In genomic region chr14:85789506-85789905, GRCh38 we compare ENCODE assay signal across 11 cellular contexts.
DNase-seq lines count a peak whose midpoint lies in the region; ATAC-seq and TF ChIP-seq lines count a peak whose summit lies in the region.
"Had no signal": no experiment of that assay in that cellular context is flagged by ENCODE, and none has a peak within 500 bp of the region (broad histone marks: within the 10 kb centered on the region; RNA-seq: fewer than 3 reads in every experiment).

No MANE protein-coding gene starts in this region.

- no peak for TF ChIP-seq CTCF in natural killer cell (IDR thresholded peaks at IDR 0.05)

- intact Hi-C loops in natural killer cell (cut with micrococcal nuclease): no loop called here

- H4K20me1 ChIP-seq in BLaER1: no peaks in the 10 kb centered on the region
- no peaks in the 10 kb centered on the region for H4K20me1 ChIP-seq in BLaER1 treated with 17β-estradiol and CSF1 and Interleukin-3, amounts not matched to agents 10 nM and 100 nM

- no peak overlapping the region for H3K4me3 Mint-ChIP-seq in T-helper 2 cell treated with Interferon-gamma antibody and Interleukin-4, amounts not matched to agents 5 μg/mL and 100 μg/mL, for 36 hours
- peak overlapping the region; percentile 29 for H3K4me3 Mint-ChIP-seq in natural killer cell
- H3K4me3 Mint-ChIP-seq: CD4-positive, CD25-positive, alpha-beta regulatory T cell had no signal

- H3K27me3 ChIP-seq in BLaER1: no peaks in the 10 kb centered on the region
- no peaks in the 10 kb centered on the region for H3K27me3 ChIP-seq in BLaER1 treated with 17β-estradiol and CSF1 and Interleukin-3, amounts not matched to agents 10 nM and 100 nM
- H3K27me3 ChIP-seq: BE2C had no signal

- no peaks in the 10 kb centered on the region for H3K9me3 ChIP-seq in BLaER1
- no peaks in the 10 kb centered on the region for H3K9me3 ChIP-seq in BLaER1 treated with 17β-estradiol and CSF1 and Interleukin-3, amounts not matched to agents 10 nM and 100 nM (replicated peaks in 1 of 11)
- H3K9me3 ChIP-seq: A549, BE2C had no signal

- peaks cover 5% of the 10 kb centered on the region for H3K4me1 Mint-ChIP-seq in T-helper 2 cell treated with Interferon-gamma antibody and Interleukin-4, amounts not matched to agents 5 μg/mL and 100 μg/mL, for 36 hours (ENCODE audit: low read depth)
- peaks cover 26 to 30% of the 10 kb centered on the region in 2 donors for H3K4me1 Mint-ChIP-seq in natural killer cell
- H3K4me1 Mint-ChIP-seq: CD4-positive, CD25-positive, alpha-beta regulatory T cell had no signal

- no peaks in the 10 kb centered on the region for H3K27me3 Mint-ChIP-seq in T-helper 2 cell treated with Interferon-gamma antibody and Interleukin-4, amounts not matched to agents 5 μg/mL and 100 μg/mL, for 36 hours (ENCODE audit: low read depth)
- H3K27me3 Mint-ChIP-seq in natural killer cell (ENCODE audit: low read depth in 2 of 2): no peaks in the 10 kb centered on the region
- H3K27me3 Mint-ChIP-seq: CD4-positive, CD25-positive, alpha-beta regulatory T cell had no signal

- no peaks in the 10 kb centered on the region for H3K36me3 Mint-ChIP-seq in T-helper 2 cell treated with Interferon-gamma antibody and Interleukin-4, amounts not matched to agents 5 μg/mL and 100 μg/mL, for 36 hours (ENCODE audit: low read depth)
- no peaks in the 10 kb centered on the region for H3K36me3 Mint-ChIP-seq in natural killer cell
- H3K36me3 Mint-ChIP-seq: CD4-positive, CD25-positive, alpha-beta regulatory T cell had no signal

- DNase-seq in T-helper 2 cell treated with Interferon-gamma antibody and Interleukin-4, amounts not matched to agents 5 μg/mL and 100 μg/mL, for 36 hours (ENCODE audit: low spot score): no peak
- DNase-seq in natural killer cell (no peak), CD1c-positive myeloid dendritic cell (ENCODE audit: extremely low spot score) (no peak)
- no peak for DNase-seq in activated CD8-positive, alpha-beta memory T cell treated with anti-CD3 and anti-CD28 coated beads, Interleukin-2, amount 50 U/mL, for 4 hours
- DNase-seq: BE2C; CD4-positive, CD25-positive, alpha-beta regulatory T cell; DMS53; H7 had no signal

- no peaks in the 10 kb centered on the region for H3K9me3 Mint-ChIP-seq in T-helper 2 cell treated with Interferon-gamma antibody and Interleukin-4, amounts not matched to agents 5 μg/mL and 100 μg/mL, for 36 hours
- no peaks in the 10 kb centered on the region for H3K9me3 Mint-ChIP-seq in natural killer cell

- H3K4me1 ChIP-seq in BLaER1: peaks cover 7% of the 10 kb centered on the region; the same call in 1 of the 2 replicates
- peaks cover 0 to 7% (median 0%) of the 10 kb centered on the region in 10 experiments; a peak in 1 of 20 replicates for H3K4me1 ChIP-seq in BLaER1 treated with 17β-estradiol and CSF1 and Interleukin-3, amounts not matched to agents 10 nM and 100 nM
- H3K4me1 ChIP-seq: A549, BE2C had no signal

- H3K27ac ChIP-seq in BLaER1: no peak overlapping the region
- H3K27ac ChIP-seq in BLaER1 treated with 17β-estradiol and CSF1 and Interleukin-3, amounts not matched to agents 10 nM and 100 nM: no peak overlapping the region
- H3K27ac ChIP-seq: A549 had no signal

- ATAC-seq in natural killer cell: no peak
- ATAC-seq: A549 had no signal

- H3K4me3 ChIP-seq in BLaER1: no peak overlapping the region
- no peak overlapping the region for H3K4me3 ChIP-seq in BLaER1 treated with 17β-estradiol and CSF1 and Interleukin-3, amounts not matched to agents 10 nM and 100 nM
- H3K4me3 ChIP-seq: A549 had no signal

- 0 out of 2 replicates have a peak overlapping the region, but pooled peaks have one; percentile 22 for H3K4me2 ChIP-seq in BLaER1
- H3K4me2 ChIP-seq in BLaER1 treated with 17β-estradiol and CSF1 and Interleukin-3, amounts not matched to agents 10 nM and 100 nM: peak overlapping the region in 6 of 11 experiments; percentile 0 to 26 (median 9); a peak in 3 of 22 replicates
- H3K4me2 ChIP-seq: A549 had no signal

- peak overlapping the region; percentile 35 for H3K27ac Mint-ChIP-seq in T-helper 2 cell treated with Interferon-gamma antibody and Interleukin-4, amounts not matched to agents 5 μg/mL and 100 μg/mL, for 36 hours
- H3K27ac Mint-ChIP-seq in natural killer cell: peak overlapping the region; percentile 6 to 63
- H3K27ac Mint-ChIP-seq: CD4-positive, CD25-positive, alpha-beta regulatory T cell had no signal

- no peaks in the 10 kb centered on the region for H3K36me3 ChIP-seq in BLaER1
- no peaks in the 10 kb centered on the region for H3K36me3 ChIP-seq in BLaER1 treated with 17β-estradiol and CSF1 and Interleukin-3, amounts not matched to agents 10 nM and 100 nM
- H3K36me3 ChIP-seq: BE2C had no signal

- no peak overlapping the region for H3K9ac ChIP-seq in BLaER1
- H3K9ac ChIP-seq in BLaER1 treated with 17β-estradiol and CSF1 and Interleukin-3, amounts not matched to agents 10 nM and 100 nM: no peak overlapping the region
